8 cellular contexts compared by ENCODE assay signal in the genomic region with DNA sequence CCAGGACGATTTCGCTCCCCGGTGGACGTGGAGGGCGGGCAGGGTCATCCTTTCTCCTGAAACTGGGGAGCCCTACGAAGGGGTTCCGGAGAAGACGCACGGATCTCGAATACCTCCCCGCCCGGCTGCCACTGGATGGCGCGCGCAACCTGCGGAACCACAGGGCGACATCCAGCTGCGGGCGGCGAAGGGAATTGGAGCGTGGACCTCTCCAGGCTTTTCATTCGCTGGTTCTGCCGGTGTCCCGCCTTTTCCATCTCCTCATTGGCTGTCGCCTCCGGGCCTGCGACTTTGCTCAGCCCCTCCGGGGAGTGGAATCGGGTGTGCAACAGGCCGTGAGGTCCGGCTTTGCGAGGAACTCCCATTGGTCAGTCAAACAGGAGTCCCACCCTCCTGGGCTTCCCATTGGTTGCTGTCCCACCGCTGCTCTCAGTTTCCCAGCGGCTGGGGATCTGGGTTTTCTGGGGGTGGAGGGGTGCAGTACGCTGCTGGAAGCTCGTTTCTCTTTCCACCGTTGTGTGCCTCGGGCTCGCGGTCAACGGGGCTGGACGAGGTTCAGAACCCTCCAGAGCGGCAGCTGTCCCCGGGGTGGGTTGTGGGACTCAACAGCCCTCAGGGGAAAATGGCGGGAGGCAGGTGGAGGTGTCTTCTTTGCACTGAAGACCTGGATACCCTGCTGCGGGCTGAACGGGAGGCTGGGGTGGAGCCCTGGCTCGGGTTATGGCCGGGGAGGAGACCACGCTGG. TPM values are rescaled to one million over a fixed set of nuclear protein-coding genes. Genes with fewer than 3 reads are reported as not detected.
DNase-seq lines count a peak whose midpoint lies in the region; ATAC-seq and TF ChIP-seq lines count a peak whose summit lies in the region.

No MANE protein-coding gene starts in this region.

- peak overlapping the region; percentile 68 to 94 (median 85) for H3K27ac Mint-ChIP-seq in CD14-positive monocyte
- H3K27ac Mint-ChIP-seq in activated CD8-positive, alpha-beta T cell treated with anti-CD3 and anti-CD28 coated beads, Interleukin-2, amount 10 ng/mL, durations not matched to agents 7 days and 5 days = peak overlapping the region; percentile 84

- peaks cover 3 to 8% (median 5%) of the 10 kb centered on the region in 7 donors for H3K9me3 Mint-ChIP-seq in CD14-positive monocyte
- peaks cover 7% of the 10 kb centered on the region for H3K9me3 Mint-ChIP-seq in activated CD8-positive, alpha-beta T cell treated with anti-CD3 and anti-CD28 coated beads, Interleukin-2, amount 10 ng/mL, durations not matched to agents 7 days and 5 days (ENCODE audit: insufficient read depth)

- intact Hi-C loops in CD14-positive monocyte (cut with micrococcal nuclease) = loop anchor here in 1 of 2 donors (5.0 to 10.0 kb wide), 2 partner anchors 586 to 798 kb away; a partner anchor contains a TSS

- CTCF ChIA-PET in activated CD8-positive, alpha-beta T cell treated with anti-CD3 and anti-CD28 coated beads, Interleukin-2, amount 10 ng/mL, durations not matched to agents 7 days and 5 days (lab: Charles Lee) = interaction anchor here (0.6 to 1.6 kb wide), 12 partner anchors 9 to 967 kb away, joined by 3 to 6 read pairs (median 3); a partner anchor contains a TSS

- H3K27me3 ChIP-seq in effector memory CD4-positive, alpha-beta T cell (replicated peaks; ENCODE audit: control insufficient read depth, insufficient read depth, low read length, poor library complexity, severe bottlenecking) = no peaks in the 10 kb centered on the region

- peaks cover 6% of the 10 kb centered on the region for H3K9me3 ChIP-seq in effector memory CD4-positive, alpha-beta T cell (ENCODE audit: control insufficient read depth, low read length)

- peak; percentile 84 for TF ChIP-seq CTCF in CD14-positive monocyte (IDR thresholded peaks at IDR 0.05)

- H3K27ac ChIP-seq in effector memory CD4-positive, alpha-beta T cell (ENCODE audit: insufficient read depth, low read length, poor library complexity, severe bottlenecking) = peak overlapping the region; percentile 25

- ATAC-seq in GM19397 (IDR thresholded peaks at IDR 0.05; ENCODE audit: unreplicated experiment) (peak; percentile 97), HG03571 (IDR thresholded peaks at IDR 0.05; ENCODE audit: unreplicated experiment) (peak; percentile 94)
- peak; percentile 100 for ATAC-seq in activated CD8-positive, alpha-beta T cell treated with anti-CD3 and anti-CD28 coated beads, Interleukin-2, amount 10 ng/mL, durations not matched to agents 7 days and 5 days

- no peaks in the 10 kb centered on the region for H3K36me3 ChIP-seq in effector memory CD4-positive, alpha-beta T cell (ENCODE audit: control insufficient read depth, insufficient read depth, low read length)

- H3K4me1 Mint-ChIP-seq in CD14-positive monocyte = peaks cover 3% of the 10 kb centered on the region
- H3K4me1 Mint-ChIP-seq in activated CD8-positive, alpha-beta T cell treated with anti-CD3 and anti-CD28 coated beads, Interleukin-2, amount 10 ng/mL, durations not matched to agents 7 days and 5 days (ENCODE audit: low read depth) = peaks cover 13% of the 10 kb centered on the region

- peak overlapping the region; percentile 88 to 93 for H3K4me3 Mint-ChIP-seq in CD14-positive monocyte
- peak overlapping the region; percentile 89 for H3K4me3 Mint-ChIP-seq in activated CD8-positive, alpha-beta T cell treated with anti-CD3 and anti-CD28 coated beads, Interleukin-2, amount 10 ng/mL, durations not matched to agents 7 days and 5 days

- POLR2A ChIA-PET in activated CD8-positive, alpha-beta T cell treated with anti-CD3 and anti-CD28 coated beads, Interleukin-2, amount 10 ng/mL, durations not matched to agents 7 days and 5 days (lab: Charles Lee) = interaction anchor here (1.0 kb wide), 1 partner anchor 587 kb away, joined by 4 read pairs; a partner anchor contains a TSS

- DNase-seq in CD14-positive monocyte (ENCODE audit: low spot score) = peak; percentile 95
- peak; percentile 85 for DNase-seq in NCI-H774 (lab: John Stamatoyannopoulos, UW)
- peak; percentile 96 for DNase-seq in activated CD8-positive, alpha-beta T cell treated with anti-CD3 and anti-CD28 coated beads, Interleukin-2, amount 10 ng/mL, durations not matched to agents 7 days and 5 days
- peak; percentile 81 to 93 (median 85) for DNase-seq in effector memory CD4-positive, alpha-beta T cell
- peak; percentile 97 to 99 for DNase-seq in lung microvascular endothelial cell (ENCODE audit: low read depth in 2 of 2)
- peak; percentile 74 to 88 (median 86) for DNase-seq in stimulated activated CD4-positive, alpha-beta T cell treated with anti-CD3 and anti-CD28 coated beads, TNF-alpha, amount 100 ng/mL, for 4 hours (ENCODE audit: low read depth in 3 of 3)

- H3K4me3 ChIP-seq in effector memory CD4-positive, alpha-beta T cell (ENCODE audit: insufficient read depth, low read depth, low read length, poor library complexity, severe bottlenecking) = peak overlapping the region; percentile 88

- H3K36me3 Mint-ChIP-seq in CD14-positive monocyte = no peaks in the 10 kb centered on the region
- H3K36me3 Mint-ChIP-seq in activated CD8-positive, alpha-beta T cell treated with anti-CD3 and anti-CD28 coated beads, Interleukin-2, amount 10 ng/mL, durations not matched to agents 7 days and 5 days (ENCODE audit: low read depth) = no peaks in the 10 kb centered on the region

- H3K27me3 Mint-ChIP-seq in CD14-positive monocyte (ENCODE audit: low read depth in 3 of 3) = peaks cover 0 to 2% (median 0%) of the 10 kb centered on the region in 3 donors
- peaks cover 7% of the 10 kb centered on the region for H3K27me3 Mint-ChIP-seq in activated CD8-positive, alpha-beta T cell treated with anti-CD3 and anti-CD28 coated beads, Interleukin-2, amount 10 ng/mL, durations not matched to agents 7 days and 5 days (ENCODE audit: low read depth)

- no peaks in the 10 kb centered on the region for H3K4me1 ChIP-seq in effector memory CD4-positive, alpha-beta T cell (ENCODE audit: control insufficient read depth, insufficient read depth, low read length, poor library complexity, severe bottlenecking)

RNA-seq across cellular contexts. Expression of a gene that starts 14.5 kb away (rescaled TPM):
- not detected for polyA plus RNA-seq in CD14-positive monocyte
- total RNA-seq in activated CD8-positive, alpha-beta T cell treated with anti-CD3 and anti-CD28 coated beads, Interleukin-2, amount 10 ng/mL, durations not matched to agents 7 days and 5 days = not detected
- total RNA-seq in lung microvascular endothelial cell = not detected in 2 replicates

RNA-seq across cellular contexts. Expression of a gene that starts 55.3 kb away (rescaled TPM):
- polyA plus RNA-seq in CD14-positive monocyte = not detected
- not detected for total RNA-seq in activated CD8-positive, alpha-beta T cell treated with anti-CD3 and anti-CD28 coated beads, Interleukin-2, amount 10 ng/mL, durations not matched to agents 7 days and 5 days
- total RNA-seq in lung microvascular endothelial cell = not detected in 2 replicates

Comparison
In these comparisons a context has a peak if more than half of its experiments do, and no peak if none do; other contexts are left out.
1. Peak in every context shown above with its lines: DNase-seq, ATAC-seq, H3K4me3 ChIP-seq and H3K27ac ChIP-seq.